Comparison of ENCODE assay signal across 21 cellular contexts in genomic region chr3:177435301-177435700, GRCh38.
"Had no signal": no experiment of that assay in that cellular context is flagged by ENCODE, and none has a peak within 500 bp of the region (broad histone marks: within the 10 kb centered on the region; RNA-seq: fewer than 3 reads in every experiment).

No MANE protein-coding gene starts in this region.

- DNase-seq: colonic mucosa; cortex of kidney; dermis blood vessel endothelial cell; dorsolateral prefrontal cortex; effector CD4-positive, alpha-beta T cell; effector CD8-positive, alpha-beta T cell; effector memory CD4-positive, alpha-beta T cell; effector memory CD8-positive, alpha-beta T cell; endodermal cell; erythroblast; esophagus squamous epithelium; foreskin fibroblast; foreskin keratinocyte; foreskin melanocyte; gastrocnemius medialis; glutamatergic neuron; head of caudate nucleus; heart left ventricle; heart right ventricle had no signal

- ATAC-seq: effector memory CD8-positive, alpha-beta T cell; esophagus mucosa; foreskin keratinocyte; gastrocnemius medialis; gastroesophageal sphincter; heart left ventricle; heart right ventricle had no signal
